ENCODE assay signal across 8 cellular contexts in the genomic region with DNA sequence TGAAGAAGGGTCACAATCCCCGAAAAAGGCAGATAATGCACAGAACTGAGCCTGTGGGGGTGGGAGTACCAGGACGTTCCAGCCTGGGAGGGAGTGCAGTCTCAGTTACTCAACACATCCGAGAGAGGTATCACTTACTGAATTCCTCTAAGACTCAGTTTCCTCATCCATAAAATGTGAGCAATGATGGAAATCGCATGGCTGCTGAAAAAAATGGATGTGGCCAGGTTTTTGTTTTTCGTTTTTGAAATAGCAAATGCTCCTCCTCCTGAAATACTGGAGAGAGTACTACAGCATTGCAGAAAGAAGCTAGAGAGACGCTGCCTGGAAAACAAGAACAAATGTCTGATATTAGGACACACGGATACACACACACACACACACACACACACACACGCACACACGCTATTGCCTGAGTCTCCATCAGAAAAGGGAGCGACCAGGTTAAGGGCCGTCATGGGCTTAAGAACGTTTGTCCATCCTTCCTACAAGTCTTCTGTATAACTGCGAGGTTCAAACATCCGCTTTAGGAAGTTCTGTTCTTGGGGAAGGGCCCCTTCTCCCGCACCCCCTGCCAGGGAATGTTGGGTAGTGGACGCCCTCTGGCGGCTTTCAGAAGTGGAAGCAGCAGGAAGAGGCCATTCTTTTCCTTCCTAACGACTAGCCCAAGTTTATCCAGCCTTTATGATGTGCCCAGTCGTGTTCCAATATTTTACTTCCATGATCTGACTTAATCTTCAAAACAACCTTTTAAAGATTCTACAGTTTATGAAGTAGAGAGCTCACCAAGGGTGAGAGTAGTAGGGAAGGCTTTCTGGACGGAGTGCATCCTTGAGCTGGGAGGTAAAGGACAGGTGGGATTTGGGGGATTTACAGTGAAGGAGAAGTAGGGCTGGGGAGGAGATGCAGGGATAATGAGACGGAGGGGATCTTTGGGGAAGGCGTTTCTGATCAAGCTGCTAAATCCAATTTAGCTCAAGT. TPM values are rescaled to one million over a fixed set of nuclear protein-coding genes. Genes with fewer than 3 reads are reported as not detected.
DNase-seq lines count a peak whose midpoint lies in the region; ATAC-seq and TF ChIP-seq lines count a peak whose summit lies in the region.

No MANE protein-coding gene starts in this region.

- H3K4me1 ChIP-seq in liver (ENCODE audit: control insufficient read depth in 4 of 4, insufficient read depth in 4 of 4, low read length in 3 of 4) (peaks cover 0 to 15% (median 5%) of the 10 kb centered on the region in 4 donors), suprapubic skin (peaks cover 21% of the 10 kb centered on the region)

- no peak for TF ChIP-seq POLR2A in suprapubic skin (IDR thresholded peaks at IDR 0.05)

- ATAC-seq in HG03175 (IDR thresholded peaks at IDR 0.05; ENCODE audit: unreplicated experiment), result no peak

- peak; percentile 33 for DNase-seq in stimulated activated CD4-positive, alpha-beta T cell treated with anti-CD3 and anti-CD28 coated beads, Interleukin-15, amount 100 ng/mL, for 24 hours
- no peak for DNase-seq in stimulated activated CD4-positive, alpha-beta T cell treated with anti-CD3 and anti-CD28 coated beads, Interleukin-12 subunit alpha, Interleukin-12 subunit beta, amount 100 ng/mL, for 4 hours
- DNase-seq in NAMALWA (ENCODE audit: low spot score) (peak; percentile 55), SKM-1 (lab: John Stamatoyannopoulos, UW; ENCODE audit: unreplicated experiment) (peak; percentile 40), dorsolateral prefrontal cortex (peak in 8 of 10 donors; percentile 57 to 79 (median 71)), suprapubic skin (ENCODE audit: low spot score in 2 of 2) (no peak)

- WGBS in liver, result 7% methylated on average over 22 of the region's 22 CpGs
- WGBS in suprapubic skin, result 2% methylated on average over 22 of the region's 22 CpGs

- peaks cover 0 to 13% (median 0%) of the 10 kb centered on the region in 45 donors for H3K27me3 ChIP-seq in dorsolateral prefrontal cortex
- peaks cover 0 to 6% (median 4%) of the 10 kb centered on the region in 4 donors for H3K27me3 ChIP-seq in liver (ENCODE audit: control insufficient read depth in 4 of 4, insufficient read depth in 4 of 4, low read length in 3 of 4)
- peaks cover 39% of the 10 kb centered on the region for H3K27me3 ChIP-seq in suprapubic skin

- TF ChIP-seq CTCF in dorsolateral prefrontal cortex (IDR thresholded peaks at IDR 0.05 in 54 of 56, conservative IDR thresholded peaks at IDR 0.05 in 2 of 56; ENCODE audit: low read depth in 1 of 56, partially characterized antibody in 56 of 56) (peak; percentile 72 to 96 (median 92)), liver (IDR thresholded peaks at IDR 0.05; ENCODE audit: low read depth, low read length, missing input control) (peak; percentile 76), suprapubic skin (IDR thresholded peaks at IDR 0.05) (peak; percentile 76 to 84)

- H3K36me3 ChIP-seq in liver (ENCODE audit: control insufficient read depth in 4 of 4, insufficient read depth in 3 of 4, low read depth in 1 of 4, low read length in 3 of 4), result no peaks in the 10 kb centered on the region
- no peaks in the 10 kb centered on the region for H3K36me3 ChIP-seq in suprapubic skin

- no peak for TF ChIP-seq EP300 in suprapubic skin (IDR thresholded peaks at IDR 0.05)

- intact Hi-C loops in dorsolateral prefrontal cortex (cut with DNase I), result loop anchor here (1.0 to 5.0 kb wide), 2 partner anchors 18 to 51 kb away; no protein-coding TSS in a partner anchor

- peak; percentile 90 to 91 for TF ChIP-seq RAD21 in liver (IDR thresholded peaks at IDR 0.05)

- H3K9me3 ChIP-seq in liver (ENCODE audit: control insufficient read depth in 4 of 4, low read length in 3 of 4) (no peaks in the 10 kb centered on the region), suprapubic skin (no peaks in the 10 kb centered on the region)

- H3K27ac ChIP-seq in dorsolateral prefrontal cortex, result peak overlapping the region in 39 of 59 donors; percentile 12 to 86 (median 72)
- H3K27ac ChIP-seq in liver (ENCODE audit: low read depth in 1 of 2, low read length in 2 of 2), result peak overlapping the region in 1 of 2 donors; percentile 39
- no peak overlapping the region for H3K27ac ChIP-seq in suprapubic skin

- no peak overlapping the region for H3K9ac ChIP-seq in liver (ENCODE audit: low read depth in 1 of 2, low read length in 2 of 2)

- peak overlapping the region in 57 of 59 donors; percentile 20 to 68 (median 51) for H3K4me3 ChIP-seq in dorsolateral prefrontal cortex
- peak overlapping the region in 1 of 3 donors; percentile 26 for H3K4me3 ChIP-seq in liver (ENCODE audit: low read depth in 1 of 3, low read length in 3 of 3)
- peak overlapping the region; percentile 51 for H3K4me3 ChIP-seq in suprapubic skin

TF ChIP-seq in liver, 16 proteins besides CTCF, POLR2A, EP300 and RAD21:
- TF ChIP-seq, protein P1, sequence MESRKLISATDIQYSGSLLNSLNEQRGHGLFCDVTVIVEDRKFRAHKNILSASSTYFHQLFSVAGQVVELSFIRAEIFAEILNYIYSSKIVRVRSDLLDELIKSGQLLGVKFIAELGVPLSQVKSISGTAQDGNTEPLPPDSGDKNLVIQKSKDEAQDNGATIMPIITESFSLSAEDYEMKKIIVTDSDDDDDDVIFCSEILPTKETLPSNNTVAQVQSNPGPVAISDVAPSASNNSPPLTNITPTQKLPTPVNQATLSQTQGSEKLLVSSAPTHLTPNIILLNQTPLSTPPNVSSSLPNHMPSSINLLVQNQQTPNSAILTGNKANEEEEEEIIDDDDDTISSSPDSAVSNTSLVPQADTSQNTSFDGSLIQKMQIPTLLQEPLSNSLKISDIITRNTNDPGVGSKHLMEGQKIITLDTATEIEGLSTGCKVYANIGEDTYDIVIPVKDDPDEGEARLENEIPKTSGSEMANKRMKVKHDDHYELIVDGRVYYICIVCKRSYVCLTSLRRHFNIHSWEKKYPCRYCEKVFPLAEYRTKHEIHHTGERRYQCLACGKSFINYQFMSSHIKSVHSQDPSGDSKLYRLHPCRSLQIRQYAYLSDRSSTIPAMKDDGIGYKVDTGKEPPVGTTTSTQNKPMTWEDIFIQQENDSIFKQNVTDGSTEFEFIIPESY (IDR thresholded peaks at IDR 0.05), result no peak
- TF ChIP-seq, protein P2, sequence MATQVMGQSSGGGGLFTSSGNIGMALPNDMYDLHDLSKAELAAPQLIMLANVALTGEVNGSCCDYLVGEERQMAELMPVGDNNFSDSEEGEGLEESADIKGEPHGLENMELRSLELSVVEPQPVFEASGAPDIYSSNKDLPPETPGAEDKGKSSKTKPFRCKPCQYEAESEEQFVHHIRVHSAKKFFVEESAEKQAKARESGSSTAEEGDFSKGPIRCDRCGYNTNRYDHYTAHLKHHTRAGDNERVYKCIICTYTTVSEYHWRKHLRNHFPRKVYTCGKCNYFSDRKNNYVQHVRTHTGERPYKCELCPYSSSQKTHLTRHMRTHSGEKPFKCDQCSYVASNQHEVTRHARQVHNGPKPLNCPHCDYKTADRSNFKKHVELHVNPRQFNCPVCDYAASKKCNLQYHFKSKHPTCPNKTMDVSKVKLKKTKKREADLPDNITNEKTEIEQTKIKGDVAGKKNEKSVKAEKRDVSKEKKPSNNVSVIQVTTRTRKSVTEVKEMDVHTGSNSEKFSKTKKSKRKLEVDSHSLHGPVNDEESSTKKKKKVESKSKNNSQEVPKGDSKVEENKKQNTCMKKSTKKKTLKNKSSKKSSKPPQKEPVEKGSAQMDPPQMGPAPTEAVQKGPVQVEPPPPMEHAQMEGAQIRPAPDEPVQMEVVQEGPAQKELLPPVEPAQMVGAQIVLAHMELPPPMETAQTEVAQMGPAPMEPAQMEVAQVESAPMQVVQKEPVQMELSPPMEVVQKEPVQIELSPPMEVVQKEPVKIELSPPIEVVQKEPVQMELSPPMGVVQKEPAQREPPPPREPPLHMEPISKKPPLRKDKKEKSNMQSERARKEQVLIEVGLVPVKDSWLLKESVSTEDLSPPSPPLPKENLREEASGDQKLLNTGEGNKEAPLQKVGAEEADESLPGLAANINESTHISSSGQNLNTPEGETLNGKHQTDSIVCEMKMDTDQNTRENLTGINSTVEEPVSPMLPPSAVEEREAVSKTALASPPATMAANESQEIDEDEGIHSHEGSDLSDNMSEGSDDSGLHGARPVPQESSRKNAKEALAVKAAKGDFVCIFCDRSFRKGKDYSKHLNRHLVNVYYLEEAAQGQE (IDR thresholded peaks at IDR 0.05), result peak; percentile 20
- TF ChIP-seq FOXA1 (IDR thresholded peaks at IDR 0.05) (peak; percentile 16), YY1 (IDR thresholded peaks at IDR 0.05) (no peak), HNF4A (conservative IDR thresholded peaks at IDR 0.05) (no peak), HNF4G (IDR thresholded peaks at IDR 0.05) (no peak), NR2F2 (IDR thresholded peaks at IDR 0.05) (peak; percentile 2), JUND (IDR thresholded peaks at IDR 0.05) (no peak), TAF1 (conservative IDR thresholded peaks at IDR 0.05) (no peak)
- TF ChIP-seq, protein P3, sequence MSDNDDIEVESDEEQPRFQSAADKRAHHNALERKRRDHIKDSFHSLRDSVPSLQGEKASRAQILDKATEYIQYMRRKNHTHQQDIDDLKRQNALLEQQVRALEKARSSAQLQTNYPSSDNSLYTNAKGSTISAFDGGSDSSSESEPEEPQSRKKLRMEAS (IDR thresholded peaks at IDR 0.05), result no peak
TF ChIP-seq in liver: peak in this region for 3.

RNA-seq across cellular contexts. Expression of a gene that starts 0.7 kb away (rescaled TPM):
- total RNA-seq in dorsolateral prefrontal cortex (10 to 100 TPM in 116 of 120 experiments, 1 to 10 TPM in 4; 6.0 to 31.4 (median 15.6) TPM), liver (1 to 10 TPM; 1.4 to 2.5 TPM), suprapubic skin (1 to 10 TPM; 1.9 to 7.4 (median 4.8) TPM)
- 1 to 10 TPM in 1 of 2 donors, under 1 TPM in 1; 0.15 to 3.1 TPM for polyA plus RNA-seq in liver

RNA-seq across cellular contexts. Expression of a gene that starts 27.5 kb away (rescaled TPM):
- total RNA-seq in dorsolateral prefrontal cortex (10 to 100 TPM in 47 of 120 experiments, 1 to 10 TPM in 73; 1.8 to 25.0 (median 9.2) TPM), liver (under 1 TPM in 1 of 2 donors, not detected in 1; 0.14 TPM), suprapubic skin (10 to 100 TPM; 38.4 to 98.0 (median 68.2) TPM)
- under 1 TPM in 1 of 2 donors, not detected in 1; 0.22 TPM for polyA plus RNA-seq in liver

RNA-seq across cellular contexts. Expression of a gene that starts 36.0 kb away (rescaled TPM):
- total RNA-seq in dorsolateral prefrontal cortex (100 to 1,000 TPM in 103 of 120 experiments, 10 to 100 TPM in 17; 56.3 to 240 (median 123) TPM), liver (not detected), suprapubic skin (10 to 100 TPM; 17.8 to 41.2 (median 29.4) TPM)
- under 1 TPM in 1 of 2 donors, not detected in 1; 0.02 TPM for polyA plus RNA-seq in liver

RNA-seq across cellular contexts. Expression of a gene that starts 50.4 kb away (rescaled TPM):
- total RNA-seq in dorsolateral prefrontal cortex (10 to 100 TPM; 18.8 to 53.1 (median 32.3) TPM), liver (10 to 100 TPM in 1 of 2 donors, 1 to 10 TPM in 1; 6.9 to 13.5 TPM), suprapubic skin (10 to 100 TPM; 20.7 to 40.3 (median 34.2) TPM)
- polyA plus RNA-seq in liver, result 10 to 100 TPM; 10.2 to 12.7 TPM

RNA-seq across cellular contexts. Expression of a gene that starts 50.7 kb away (rescaled TPM):
- total RNA-seq in dorsolateral prefrontal cortex (10 to 100 TPM; 16.3 to 48.9 (median 30.2) TPM), liver (1 to 10 TPM; 5.6 to 7.5 TPM), suprapubic skin (10 to 100 TPM; 33.8 to 59.6 (median 38.9) TPM)
- polyA plus RNA-seq in liver, result 1 to 10 TPM; 6.0 to 9.9 TPM

Comparison
In these comparisons a context has a peak if more than half of its experiments do, and no peak if none do; other contexts are left out.
1. DNase-seq: peak in stimulated activated CD4-positive, alpha-beta T cell treated with anti-CD3 and anti-CD28 coated beads, Interleukin-15, amount 100 ng/mL, for 24 hours (single experiment), NAMALWA (single experiment), SKM-1 (single experiment) and dorsolateral prefrontal cortex (8 of 10); none in stimulated activated CD4-positive, alpha-beta T cell treated with anti-CD3 and anti-CD28 coated beads, Interleukin-12 subunit alpha, Interleukin-12 subunit beta, amount 100 ng/mL, for 4 hours (single experiment) and suprapubic skin (0 of 2).
2. RNA of a gene that starts 36.0 kb away (total RNA-seq): 56.3 to 240 TPM in dorsolateral prefrontal cortex and 17.8 to 41.2 TPM in suprapubic skin; not detected in liver; every median in the first group is over 10 times any median in the second.
3. Peak in every context shown above with its lines, with median percentiles within 50 percentile points of each other: CTCF ChIP-seq.